31 cellular contexts compared by ENCODE assay signal in the genomic region with DNA sequence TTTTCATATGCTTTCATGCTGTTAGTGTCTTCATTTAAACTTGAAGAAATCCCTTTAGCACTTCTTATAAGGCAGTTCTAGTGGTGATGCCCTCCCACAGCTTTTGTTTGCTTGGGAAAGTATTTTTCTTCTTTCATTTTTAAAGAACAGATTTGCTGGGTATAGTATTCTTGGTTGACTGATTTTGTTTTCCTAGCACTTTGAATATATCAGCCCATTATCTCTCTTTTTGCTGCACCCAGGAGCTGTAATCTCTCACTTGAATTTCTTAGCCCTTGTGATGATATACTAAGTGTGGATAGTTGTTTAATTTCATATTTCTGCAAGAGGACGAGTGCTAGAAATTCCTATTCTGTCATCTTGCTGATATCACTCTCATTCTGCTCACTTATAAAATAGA.
DNase-seq lines count a peak whose midpoint lies in the region; ATAC-seq, FAIRE-seq and TF ChIP-seq lines count a peak whose summit lies in the region.
"Had no signal": no experiment of that assay in that cellular context is flagged by ENCODE, and none has a peak within 500 bp of the region (broad histone marks: within the 10 kb centered on the region; RNA-seq: fewer than 3 reads in every experiment).

No MANE protein-coding gene starts in this region.

- DNase-seq in OCI-M1 (lab: John Stamatoyannopoulos, UW) (peak; percentile 13), frontal cortex (ENCODE audit: low spot score in 2 of 2) (no peak)
- DNase-seq: 8988T; ACHN; AML-193; BE2C; C1 segment of cervical spinal cord; Caco-2; Calu3; CD4-positive, alpha-beta memory T cell; CD4-positive, alpha-beta T cell; CD4-positive, CD25-positive, alpha-beta regulatory T cell; CD8-positive, alpha-beta memory T cell; CD8-positive, alpha-beta T cell; COR-L47; DMS 273 treated with DMSO at 0.1 percent for 48 hours; DMS153; DMS53; DMS79; DMS79 treated with DMSO at 0.1 percent for 48 hours; DND-41; EL had no signal

- CTCF ChIA-PET in HEK293 (lab: Yijun Ruan, JAX), result no interaction called here

- no peaks in the 10 kb centered on the region for H3K36me3 ChIP-seq in HEK293 (ENCODE audit: control insufficient read depth in 2 of 2, insufficient read depth in 1 of 2, low read length in 2 of 2)
- H3K36me3 ChIP-seq: BE2C; BLaER1; BLaER1 treated with 17β-estradiol and CSF1 and Interleukin-3, amounts not matched to agents 10 nM and 100 nM had no signal

- H3K27ac ChIP-seq in HEK293 (ENCODE audit: extremely low read depth, low read depth, low read length), result no peak overlapping the region
- H3K27ac ChIP-seq: 22Rv1; A549; BLaER1; BLaER1 treated with 17β-estradiol and CSF1 and Interleukin-3, amounts not matched to agents 10 nM and 100 nM; C4-2B had no signal

- ATAC-seq in HG03432 (IDR thresholded peaks at IDR 0.05; ENCODE audit: unreplicated experiment), result no peak
- ATAC-seq: A549; CD8-positive, alpha-beta T cell had no signal

- POLR2A ChIA-PET in HEK293 (lab: Yijun Ruan, JAX), result no interaction called here

- H3K4me3 ChIP-seq in HEK293 (ENCODE audit: low read depth, low read length), result no peak overlapping the region
- H3K4me3 ChIP-seq: A549; BLaER1; BLaER1 treated with 17β-estradiol and CSF1 and Interleukin-3, amounts not matched to agents 10 nM and 100 nM had no signal

- TF ChIP-seq CTCF in HEK293 (tag by site-specific recombination; IDR thresholded peaks at IDR 0.05), result no peak

- no peaks in the 10 kb centered on the region for H3K4me1 ChIP-seq in HEK293 (ENCODE audit: control insufficient read depth, insufficient read depth, low read length)
- H3K4me1 ChIP-seq: A549; BE2C; BLaER1; BLaER1 treated with 17β-estradiol and CSF1 and Interleukin-3, amounts not matched to agents 10 nM and 100 nM; Caco-2 had no signal

- H3K9me3 ChIP-seq in HEK293 (ENCODE audit: control insufficient read depth, insufficient read depth, low read depth, low read length), result no peaks in the 10 kb centered on the region
- H3K9me3 ChIP-seq: A549, BE2C, Caco-2 had no signal

- FAIRE-seq in frontal cortex (lab: Jason Lieb, UNC), result no peak
- FAIRE-seq: A204.1, A549, D721Med had no signal

TF ChIP-seq in HEK293, 187 proteins besides CTCF, POLR2A, EP300 and RAD21:
- TF ChIP-seq SETDB1 (IDR thresholded peaks at IDR 0.05; ENCODE audit: insufficient read length, low read length), result peak; percentile 93
- 0 out of 2 replicates have a peak, but pooled peaks have one; percentile 17 for TF ChIP-seq TRIM28 (IDR thresholded peaks at IDR 0.05; ENCODE audit: borderline replicate concordance, low read length)
- TF ChIP-seq ZNF549 (tag by site-specific recombination; IDR thresholded peaks at IDR 0.05), result no peak
- no peak for TF ChIP-seq ZNF292 (tag by site-specific recombination; IDR thresholded peaks at IDR 0.05; ENCODE audit: borderline replicate concordance, low read depth)
- TF ChIP-seq YY1 (tag by site-specific recombination; IDR thresholded peaks at IDR 0.05), result no peak
TF ChIP-seq in HEK293: peak in this region for 2.
